Comparison of ENCODE assay signal across 9 cellular contexts in genomic region chr22:46681010-46681409, GRCh38. TPM values are rescaled to one million over a fixed set of nuclear protein-coding genes. Genes with fewer than 3 reads are reported as not detected.
A peak's percentile ranks its signal among the peaks of the same experiment; 100 is the strongest.
DNase-seq lines count a peak whose midpoint lies in the region; ATAC-seq, FAIRE-seq and TF ChIP-seq lines count a peak whose summit lies in the region.
"Had no signal": no experiment of that assay in that cellular context is flagged by ENCODE, and none has a peak within 500 bp of the region (broad histone marks: within the 10 kb centered on the region; RNA-seq: fewer than 3 reads in every experiment).

No MANE protein-coding gene starts in this region.

- H4K20me1 ChIP-seq in OCI-LY7 (ENCODE audit: insufficient read depth, low read length), result peaks cover 5% of the 10 kb centered on the region; the same call in 1 of the 2 replicates
- no peaks in the 10 kb centered on the region for H4K20me1 ChIP-seq in H1 (replicated peaks in 1 of 2; ENCODE audit: control insufficient read depth in 1 of 2, insufficient read depth in 2 of 2, low read length in 2 of 2)

- BruUV-seq in OCI-LY7 (replicated peaks; lab: Mats Ljungman, UMichigan), result no TSS peak

- no peak for ATAC-seq in HG02571 (IDR thresholded peaks at IDR 0.05; ENCODE audit: unreplicated experiment)

- H3K4me3 ChIP-seq in OCI-LY7 (ENCODE audit: low read depth, low read length, poor library complexity, severe bottlenecking) (no peak overlapping the region), H1 (ENCODE audit: extremely low read depth in 1 of 4, insufficient read depth in 2 of 4, low read depth in 3 of 4, low read length in 4 of 4) (no peak overlapping the region)

- H2BK5ac ChIP-seq in H1 (ENCODE audit: low read depth, low read length), result no peak overlapping the region

- POLR2A ChIA-PET in OCI-LY7 (lab: Charles Lee), result no interaction called here
- POLR2A ChIA-PET in H1 (lab: Charles Lee; ENCODE audit: partially characterized antibody), result interaction anchor here (0.6 to 1.4 kb wide), 2 partner anchors 45 to 82 kb away, joined by 3 to 4 read pairs; partner anchors contain the start of gene TBC1D22A

- 81% methylated on average over 7 of the region's 7 CpGs; no CpG with 5 or more reads in 1 of the 2 experiments for WGBS in H1 (ENCODE audit: extremely low coverage in 1 of 2, insufficient coverage in 1 of 2, insufficient read length in 1 of 2, insufficient replicate concordance in 2 of 2, low coverage in 1 of 2, low lambda C conversion rate in 2 of 2, missing lambda C conversion rate in 1 of 2), 2 experiments

- no peak overlapping the region for H3K4ac ChIP-seq in H1 (replicated peaks; ENCODE audit: insufficient read length, low read depth, low read length)

- H3K27ac ChIP-seq in OCI-LY7 (ENCODE audit: low read depth, low read length, poor library complexity, severe bottlenecking) (no peak overlapping the region), H1 (ENCODE audit: low read depth, low read length) (no peak overlapping the region)

- H2BK15ac ChIP-seq in H1 (ENCODE audit: low read length), result no peak overlapping the region

- H3K23me2 ChIP-seq in H1 (ENCODE audit: low read depth, low read length), result peaks cover 3% of the 10 kb centered on the region; the same call in 1 of the 2 replicates

- no peaks in the 10 kb centered on the region for H3K27me3 Mint-ChIP-seq in nephron progenitor cell (ENCODE audit: low read depth, poor library complexity)

- H3K4me3 Mint-ChIP-seq in nephron progenitor cell, result no peak overlapping the region
- H3K4me3 Mint-ChIP-seq: activated T-cell treated with anti-CD3 and anti-CD28 coated beads, Interleukin-2, amount 50 U/mL, for 72 hours had no signal

- H3K36me3 ChIP-seq in OCI-LY7 (ENCODE audit: insufficient read depth, low read length) (peaks cover 16% of the 10 kb centered on the region; the same call in 1 of the 2 replicates), H1 (ENCODE audit: control insufficient read depth in 2 of 4, insufficient read depth in 4 of 4, low read length in 3 of 4) (peaks cover 0 to 3% (median under 1%) of the 10 kb centered on the region in 4 experiments; a peak in 2 of 8 replicates)

- no peaks in the 10 kb centered on the region for H3K79me1 ChIP-seq in H1 (ENCODE audit: low read depth, low read length)

- H3K27ac Mint-ChIP-seq in nephron progenitor cell, result no peak overlapping the region
- H3K27ac Mint-ChIP-seq: activated T-cell treated with anti-CD3 and anti-CD28 coated beads, Interleukin-2, amount 50 U/mL, for 72 hours had no signal

- CTCF ChIA-PET in OCI-LY7 (lab: Charles Lee; ENCODE audit: unreplicated experiment), result no interaction called here
- CTCF ChIA-PET in H1 (lab: Charles Lee; ENCODE audit: partially characterized antibody), result interaction anchor here (0.6 to 4.1 kb wide), 22 partner anchors 11 to 345 kb away, joined by 3 to 32 read pairs (median 4); no protein-coding TSS in a partner anchor

- peak; percentile 44 to 64 for TF ChIP-seq RAD21 in H1 (IDR thresholded peaks at IDR 0.05 in 1 of 2, conservative IDR thresholded peaks at IDR 0.05 in 1 of 2; ENCODE audit: low read depth in 2 of 2, low read length in 2 of 2)

- H3K9ac ChIP-seq in H1 (replicated peaks in 1 of 4; ENCODE audit: extremely low read depth in 1 of 4, low read depth in 3 of 4, low read length in 3 of 4), result no peak overlapping the region

- H2AK5ac ChIP-seq in H1 (ENCODE audit: low read depth, low read length), result no peak overlapping the region

- intact Hi-C loops in OCI-LY7 (cut with micrococcal nuclease; ENCODE audit: unreplicated experiment), result loop anchor here (5.0 to 10.0 kb wide), 3 partner anchors 56 to 114 kb away; partner anchors contain the start of gene CERK

- peaks cover 4% of the 10 kb centered on the region for H3K4me1 Mint-ChIP-seq in nephron progenitor cell

- TF ChIP-seq CTCF in GM10266 (IDR thresholded peaks at IDR 0.05; ENCODE audit: control insufficient read depth, insufficient read depth, low read depth, missing control alignments) (peak; percentile 21), OCI-LY7 (conservative IDR thresholded peaks at IDR 0.05; ENCODE audit: low read length) (peak; percentile 69), H1 (IDR thresholded peaks at IDR 0.05; ENCODE audit: control extremely low read depth in 1 of 3, insufficient read depth in 1 of 3, low read depth in 1 of 3, low read length in 3 of 3) (peak; percentile 66 to 78 (median 67)), nephron progenitor cell (IDR thresholded peaks at IDR 0.05) (no peak)

- no peak overlapping the region for H4K5ac ChIP-seq in H1 (ENCODE audit: insufficient read length, low read depth, low read length)

- H3K23ac ChIP-seq in H1 (ENCODE audit: insufficient read length), result no peak overlapping the region

- H4K8ac ChIP-seq in H1 (ENCODE audit: extremely low read depth, insufficient read depth, low read length), result no peak overlapping the region

- DNase-seq in ACHN, result peak; percentile 9
- DNase-seq in GM10266 (ENCODE audit: extremely low spot score), result no peak
- DNase-seq in OCI-LY7 (ENCODE audit: low spot score), result peak; percentile 40
- peak in 1 of 2 experiments; percentile 70 for DNase-seq in H1 (ENCODE audit: low read depth in 1 of 2, low spot score in 2 of 2)
- no peak for DNase-seq in NCI-H2196 treated with DMSO at 0.1 percent for 48 hours (lab: John Stamatoyannopoulos, UW; ENCODE audit: unreplicated experiment)
- DNase-seq in NCI-H1436 (lab: John Stamatoyannopoulos, UW), result no peak
- DNase-seq in nephron progenitor cell, result no peak

- H3K4me1 ChIP-seq in OCI-LY7 (ENCODE audit: insufficient read depth, low read length, poor library complexity, severe bottlenecking) (peaks cover 32% of the 10 kb centered on the region), H1 (replicated peaks in 1 of 4; ENCODE audit: control insufficient read depth in 3 of 4, insufficient read depth in 4 of 4, low read length in 3 of 4) (no peaks in the 10 kb centered on the region)

- H3K79me2 ChIP-seq in OCI-LY7 (ENCODE audit: insufficient read depth, low read depth, low read length), result no peaks in the 10 kb centered on the region
- H3K79me2 ChIP-seq in H1 (ENCODE audit: control insufficient read depth in 1 of 2, insufficient read depth in 2 of 2, low read length in 2 of 2), result no peaks in the 10 kb centered on the region

- no peak overlapping the region for H3K14ac ChIP-seq in H1 (ENCODE audit: insufficient read length)

- no peak overlapping the region for H3K56ac ChIP-seq in H1 (replicated peaks; ENCODE audit: insufficient read length, low read depth, low read length)

- H3K27me3 ChIP-seq in H1 (replicated peaks in 1 of 4; ENCODE audit: control insufficient read depth in 3 of 4, extremely low read depth in 1 of 4, insufficient read depth in 3 of 4, low read length in 3 of 4), result no peaks in the 10 kb centered on the region

- in situ Hi-C loops in ACHN (cut with HindIII; ENCODE audit: low pct_ligation_motif_present, low pct_unique_long_range_greater_than_20kb, low sequenced_read_pairs), result no loop called here

- TF ChIP-seq POLR2A in H1 (IDR thresholded peaks at IDR 0.05; ENCODE audit: control extremely low read depth in 1 of 2, low read depth in 2 of 2, low read length in 2 of 2), result no peak

- H2BK120ac ChIP-seq in H1 (replicated peaks; ENCODE audit: low read depth, low read length), result no peak overlapping the region

- FAIRE-seq in H1 (lab: Jason Lieb, UNC), result no peak

- peaks cover 5% of the 10 kb centered on the region for H3K36me3 Mint-ChIP-seq in nephron progenitor cell (ENCODE audit: low read depth)

- no peak overlapping the region for H2BK20ac ChIP-seq in H1 (ENCODE audit: low read length)

- no peak for TF ChIP-seq EP300 in H1 (IDR thresholded peaks at IDR 0.05; ENCODE audit: borderline replicate concordance in 1 of 2, low read depth in 2 of 2, low read length in 2 of 2)

- H4K91ac ChIP-seq in H1 (replicated peaks; ENCODE audit: insufficient read length, low read length), result no peak overlapping the region

- no peak overlapping the region for H2BK12ac ChIP-seq in H1 (ENCODE audit: low read depth, low read length)

- no peaks in the 10 kb centered on the region for H3K9me2 ChIP-seq in OCI-LY7 (ENCODE audit: insufficient read depth, low read length)

- no peak overlapping the region for H3K18ac ChIP-seq in H1 (ENCODE audit: extremely low read depth, low read length)

- H3K4me2 ChIP-seq in OCI-LY7 (ENCODE audit: low read length) (no peak overlapping the region), H1 (ENCODE audit: insufficient read depth in 1 of 2, low read depth in 2 of 2, low read length in 2 of 2) (no peak overlapping the region)

- H2AFZ ChIP-seq in OCI-LY7 (ENCODE audit: low read length) (no peak overlapping the region), H1 (ENCODE audit: low read length) (no peak overlapping the region)

- H3K9me3 ChIP-seq in OCI-LY7 (ENCODE audit: low read length) (no peaks in the 10 kb centered on the region), H1 (ENCODE audit: insufficient read depth in 2 of 2, low read depth in 1 of 2, low read length in 1 of 2) (no peaks in the 10 kb centered on the region)

- no peaks in the 10 kb centered on the region for H3K9me3 Mint-ChIP-seq in nephron progenitor cell
- H3K9me3 Mint-ChIP-seq: activated T-cell treated with anti-CD3 and anti-CD28 coated beads, Interleukin-2, amount 50 U/mL, for 72 hours had no signal

TF ChIP-seq in H1, 55 proteins besides CTCF, POLR2A, EP300 and RAD21:
- peak; percentile 57; the same call in 1 of the 2 replicates for TF ChIP-seq BACH1 (IDR thresholded peaks at IDR 0.05; ENCODE audit: low read length)
- no peak for TF ChIP-seq JUND (IDR thresholded peaks at IDR 0.05; ENCODE audit: low read length)
TF ChIP-seq in H1: peak in this region for 1.

RNA-seq across cellular contexts. Expression of gene CERK, which starts 57.0 kb away (rescaled TPM):
- 47.9 and 48.1 TPM in 2 replicates for total RNA-seq in OCI-LY7 (2014; rRNA removed; shearing (Covaris generic))
- total RNA-seq in OCI-LY7 (2022), result 34.6 and 36.6 TPM in 2 replicates
- 59.0 TPM in 2 replicates for total RNA-seq in H1 (2021; fragmentation: NEBNext Ultra II Directional; extraction: Animal tissue kit (Norgen Biotek cat#: 25700))
- 26.6 and 31.5 TPM in 2 replicates for polyA plus RNA-seq in H1 (2011; rRNA removed)
- polyA plus RNA-seq in H1 (2011; cell fraction: cytosol; rRNA removed), result 37.5 TPM
- polyA plus RNA-seq in H1 (2011; cell fraction: nucleus; rRNA removed), result 33.7 TPM
- polyA plus RNA-seq in H1 (2012, experiment 1 of 2), result 36.8 to 41.7 TPM (median 38.9 TPM) in 4 replicates
- polyA plus RNA-seq in H1 (2012, experiment 2 of 2), result 32.8 TPM
- polyA plus RNA-seq in H1 (2013, experiment 1 of 2), result 27.6 TPM
- polyA plus RNA-seq in H1 (2013, experiment 2 of 2), result 28.7 TPM
- 55.9 and 58.7 TPM in 2 replicates for polyA minus RNA-seq in H1 (2011; rRNA and poly(A)+ RNA removed)
- 36.6 TPM for polyA minus RNA-seq in H1 (2011; cell fraction: cytosol; rRNA and poly(A)+ RNA removed)
- polyA minus RNA-seq in H1 (2011; cell fraction: nucleus; rRNA and poly(A)+ RNA removed), result 26.0 TPM

Comparison
In these comparisons a context has a peak if more than half of its experiments do, and no peak if none do; other contexts are left out.
1. DNase-seq: peak in ACHN (single experiment) and OCI-LY7 (single experiment); none in GM10266 (single experiment), NCI-H2196 treated with DMSO at 0.1 percent for 48 hours (single experiment), NCI-H1436 (single experiment) and nephron progenitor cell (single experiment).